Comparison of ENCODE assay signal across 10 cellular contexts in the genomic region with DNA sequence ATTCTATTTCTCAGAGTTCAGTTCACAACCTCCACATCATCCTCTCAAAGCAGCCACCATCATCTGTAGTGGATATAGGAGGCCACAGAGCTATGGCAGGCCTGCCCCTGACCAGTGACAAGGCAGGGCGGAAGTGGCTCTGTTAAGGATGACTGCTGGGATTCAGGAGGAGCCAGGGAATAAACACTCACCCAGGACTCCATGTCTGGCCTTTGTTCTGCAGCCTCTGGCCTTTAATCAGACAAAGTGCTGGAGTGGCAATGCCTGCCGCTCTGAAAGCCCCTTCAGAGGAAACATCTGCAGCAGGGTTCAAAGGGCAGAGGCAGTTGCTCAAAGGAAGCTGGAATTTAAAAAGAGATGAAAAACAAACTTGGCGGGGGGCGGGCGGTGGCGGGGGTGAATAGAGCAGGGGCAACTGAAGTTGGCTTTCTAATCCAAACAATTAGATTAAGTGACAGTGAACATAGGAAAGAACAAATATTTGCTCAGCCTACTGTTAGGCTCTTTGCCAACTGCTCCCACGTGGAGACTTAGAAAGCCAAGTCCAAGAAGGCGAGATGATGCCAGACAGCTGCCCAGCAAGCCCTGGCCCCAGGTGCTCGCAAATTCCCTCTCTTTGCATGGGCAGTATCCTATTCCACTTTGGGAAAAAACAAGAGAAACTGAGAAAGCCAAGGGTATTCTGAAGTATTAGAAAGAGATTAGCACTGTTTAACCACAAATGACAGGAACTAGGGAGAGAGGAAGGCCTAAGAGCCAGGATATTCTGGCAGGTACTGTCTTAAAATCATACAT. TPM values are rescaled to one million over a fixed set of nuclear protein-coding genes. Genes with fewer than 3 reads are reported as not detected.
DNase-seq lines count a peak whose midpoint lies in the region; ATAC-seq and TF ChIP-seq lines count a peak whose summit lies in the region.
"Had no signal": no experiment of that assay in that cellular context is flagged by ENCODE, and none has a peak within 500 bp of the region (broad histone marks: within the 10 kb centered on the region; RNA-seq: fewer than 3 reads in every experiment).

No MANE protein-coding gene starts in this region.

- no peaks in the 10 kb centered on the region for H3K9me3 Mint-ChIP-seq in T-helper 1 cell treated with Interleukin-12 subunit alpha and Interleukin-12 subunit beta and Interleukin-4 antibody, amounts not matched to agents 30 μg/mL and 1 μg/mL, for 36 hours
- H3K9me3 Mint-ChIP-seq in effector memory CD8-positive, alpha-beta T cell: no peaks in the 10 kb centered on the region
- H3K9me3 Mint-ChIP-seq: memory B cell had no signal

- no peak for TF ChIP-seq CTCF in esophagus squamous epithelium (IDR thresholded peaks at IDR 0.05)

- intact Hi-C loops in esophagus squamous epithelium (cut with DNase I): no loop called here

- H3K27me3 ChIP-seq in esophagus squamous epithelium: no peaks in the 10 kb centered on the region
- H3K27me3 ChIP-seq in stomach smooth muscle (ENCODE audit: control insufficient read depth in 1 of 2, insufficient read depth in 2 of 2, low read length in 2 of 2): no peaks in the 10 kb centered on the region

- H3K4me1 Mint-ChIP-seq in T-helper 1 cell treated with Interleukin-12 subunit alpha and Interleukin-12 subunit beta and Interleukin-4 antibody, amounts not matched to agents 30 μg/mL and 1 μg/mL, for 36 hours (ENCODE audit: low read depth): peaks cover 68% of the 10 kb centered on the region
- peaks cover 3 to 7% of the 10 kb centered on the region in 2 donors for H3K4me1 Mint-ChIP-seq in effector memory CD8-positive, alpha-beta T cell (ENCODE audit: low read depth in 2 of 2)

- H3K36me3 ChIP-seq in esophagus squamous epithelium: no peaks in the 10 kb centered on the region
- H3K36me3 ChIP-seq in stomach smooth muscle (ENCODE audit: control insufficient read depth in 2 of 2, insufficient read depth in 2 of 2, low read length in 2 of 2): no peaks in the 10 kb centered on the region

- no peaks in the 10 kb centered on the region for H3K27me3 Mint-ChIP-seq in T-helper 1 cell treated with Interleukin-12 subunit alpha and Interleukin-12 subunit beta and Interleukin-4 antibody, amounts not matched to agents 30 μg/mL and 1 μg/mL, for 36 hours (ENCODE audit: low read depth)
- no peaks in the 10 kb centered on the region for H3K27me3 Mint-ChIP-seq in effector memory CD8-positive, alpha-beta T cell
- H3K27me3 Mint-ChIP-seq: memory B cell had no signal

- H3K27ac ChIP-seq in esophagus squamous epithelium (peak overlapping the region in 3 of 4 donors; percentile 22 to 67 (median 59)), stomach smooth muscle (ENCODE audit: low read length) (peak overlapping the region; percentile 55)

- H3K9me3 ChIP-seq in esophagus squamous epithelium: no peaks in the 10 kb centered on the region
- H3K9me3 ChIP-seq in stomach smooth muscle (ENCODE audit: control insufficient read depth in 2 of 2, low read length in 2 of 2): no peaks in the 10 kb centered on the region

- H3K4me1 ChIP-seq in esophagus squamous epithelium (peaks cover 4 to 36% (median 6%) of the 10 kb centered on the region in 3 donors), stomach smooth muscle (ENCODE audit: control insufficient read depth, insufficient read depth, low read length) (peaks cover 16% of the 10 kb centered on the region)

- no peak for TF ChIP-seq POLR2A in esophagus squamous epithelium (IDR thresholded peaks at IDR 0.05)

- WGBS in esophagus squamous epithelium, 2 donors: 25 to 56% methylated on average over 6 to 8 of the region's 9 CpGs

- H3K4me3 Mint-ChIP-seq in T-helper 1 cell treated with Interleukin-12 subunit alpha and Interleukin-12 subunit beta and Interleukin-4 antibody, amounts not matched to agents 30 μg/mL and 1 μg/mL, for 36 hours: peak overlapping the region; percentile 58
- H3K4me3 Mint-ChIP-seq in effector memory CD8-positive, alpha-beta T cell: no peak overlapping the region
- H3K4me3 Mint-ChIP-seq: memory B cell had no signal

- peak overlapping the region in 1 of 2 donors; percentile 28 for H3K9ac ChIP-seq in stomach smooth muscle (ENCODE audit: low read length in 2 of 2)

- no peak for DNase-seq in T-helper 1 cell
- peak; percentile 76 for DNase-seq in NCI-H82 treated with DMSO at 0.1 percent for 48 hours (lab: John Stamatoyannopoulos, UW; ENCODE audit: unreplicated experiment)
- no peak for DNase-seq in esophagus squamous epithelium (lab: John Stamatoyannopoulos, UW)
- DNase-seq in foreskin melanocyte: no peak
- no peak for DNase-seq in effector memory CD8-positive, alpha-beta T cell
- DNase-seq in superior temporal gyrus (ENCODE audit: extremely low spot score): no peak

- peaks cover 7% of the 10 kb centered on the region for H3K36me3 Mint-ChIP-seq in T-helper 1 cell treated with Interleukin-12 subunit alpha and Interleukin-12 subunit beta and Interleukin-4 antibody, amounts not matched to agents 30 μg/mL and 1 μg/mL, for 36 hours (ENCODE audit: low read depth)
- peaks cover 6% of the 10 kb centered on the region for H3K36me3 Mint-ChIP-seq in effector memory CD8-positive, alpha-beta T cell (ENCODE audit: insufficient read depth)
- H3K36me3 Mint-ChIP-seq: memory B cell had no signal

- peak overlapping the region; percentile 98 for H3K27ac Mint-ChIP-seq in T-helper 1 cell treated with Interleukin-12 subunit alpha and Interleukin-12 subunit beta and Interleukin-4 antibody, amounts not matched to agents 30 μg/mL and 1 μg/mL, for 36 hours
- no peak overlapping the region for H3K27ac Mint-ChIP-seq in effector memory CD8-positive, alpha-beta T cell
- H3K27ac Mint-ChIP-seq: memory B cell had no signal

- ATAC-seq in effector memory CD8-positive, alpha-beta T cell (replicated peaks): no peak

- H3K4me3 ChIP-seq in esophagus squamous epithelium (no peak overlapping the region), stomach smooth muscle (ENCODE audit: low read length in 2 of 2) (peak overlapping the region in 1 of 2 donors; percentile 35)

RNA-seq across cellular contexts. Expression of gene MPP1, which starts 5.5 kb away (rescaled TPM):
- total RNA-seq in esophagus squamous epithelium: 10 to 100 TPM in 2 of 4 donors, 1 to 10 TPM in 2; 3.7 to 21.2 (median 13.2) TPM

RNA-seq across cellular contexts. Expression of gene SMIM9, which starts 34.7 kb away (rescaled TPM):
- not detected for total RNA-seq in esophagus squamous epithelium
- total RNA-seq: RPMI7951 had no signal

RNA-seq across cellular contexts. Expression of gene DKC1, which starts 37.1 kb away (rescaled TPM):
- 10 to 100 TPM; 41.5 to 86.2 (median 49.5) TPM for total RNA-seq in esophagus squamous epithelium

RNA-seq across cellular contexts. Expression of gene GAB3, which starts 48.9 kb away (rescaled TPM):
- 1 to 10 TPM in 3 of 4 donors, under 1 TPM in 1; 0.61 to 4.4 (median 1.8) TPM for total RNA-seq in esophagus squamous epithelium
